ENCODE assay signal across 7 cellular contexts in the genomic region with DNA sequence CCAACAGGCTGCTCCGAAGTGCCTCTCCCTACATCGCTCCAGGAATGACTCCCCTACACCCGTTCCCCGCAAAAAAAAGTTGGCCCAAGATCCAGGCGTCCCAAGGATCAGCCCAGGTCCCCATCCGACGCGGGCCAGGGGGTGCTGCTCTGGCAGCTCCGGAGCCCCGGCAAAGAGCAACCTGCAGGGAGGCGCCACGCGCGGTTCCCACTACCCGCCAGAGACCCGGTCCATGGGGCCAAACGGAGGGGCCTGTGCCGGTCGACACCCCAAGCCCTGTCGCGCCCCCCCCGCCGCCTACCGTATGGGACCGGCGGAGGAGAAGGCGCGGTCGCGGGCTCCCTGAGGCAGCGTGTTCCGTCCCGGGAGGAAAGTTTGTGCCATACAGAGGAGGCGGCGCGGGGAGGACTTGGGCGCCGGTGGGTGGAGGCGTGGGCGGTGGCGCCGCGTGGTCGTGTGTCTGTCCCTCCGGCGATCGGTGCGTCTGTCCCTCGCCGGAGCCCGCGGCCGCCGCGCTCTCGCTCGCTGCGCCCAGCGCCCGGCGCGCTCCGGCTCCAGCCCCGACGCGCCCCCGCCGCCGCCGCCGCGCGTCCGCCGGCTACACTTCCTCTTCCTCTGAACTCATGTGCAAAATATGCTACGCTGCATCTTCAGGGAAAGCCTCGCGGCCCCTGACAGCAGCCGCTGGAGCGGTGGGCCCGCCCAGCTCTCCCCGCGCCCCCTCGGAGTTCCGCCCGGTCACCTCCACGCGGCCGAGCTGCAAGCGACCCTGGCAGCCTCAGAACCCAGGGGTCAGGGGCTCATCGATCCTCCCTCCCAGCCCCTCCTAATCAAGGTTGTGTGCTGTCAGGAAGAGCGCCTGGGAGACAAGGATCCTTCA. TPM values are rescaled to one million over a fixed set of nuclear protein-coding genes. Genes with fewer than 3 reads are reported as not detected.
DNase-seq lines count a peak whose midpoint lies in the region; ATAC-seq and TF ChIP-seq lines count a peak whose summit lies in the region.

RFTN1 (minus strand) TSS at position 559 of the 880 bp plus-strand sequence. CDS start 19,830 bp downstream, outside the sequence.

- DNase-seq in NOMO-1 treated with dmso at 0.1 percent for 144 hours (lab: John Stamatoyannopoulos, UW; ENCODE audit: unreplicated experiment) (peak; percentile 64), activated T-cell treated with anti-CD3 and anti-CD28 coated beads for 1 hour (ENCODE audit: low read depth) (peak; percentile 38), epithelial cell of proximal tubule (ENCODE audit: low read depth) (no peak), stomach (peak; percentile 31)

- 1 to 2% (median 2%) methylated on average over 51 to 92 of the region's 92 CpGs for WGBS in stomach, 5 donors

- H3K27me3 ChIP-seq in muscle layer of colon (ENCODE audit: control insufficient read depth in 1 of 2, insufficient read depth in 2 of 2, low read length in 2 of 2) (peaks cover 0 to 12% of the 10 kb centered on the region in 2 donors), stomach (peaks cover 0 to 34% (median 10%) of the 10 kb centered on the region in 3 donors)

- no peak for TF ChIP-seq POLR2A in stomach (IDR thresholded peaks at IDR 0.05)

- TF ChIP-seq CTCF in epithelial cell of proximal tubule (conservative IDR thresholded peaks at IDR 0.05; ENCODE audit: low read depth, low read length) (no peak), stomach (IDR thresholded peaks at IDR 0.05) (no peak)

- ATAC-seq in GM18867 (IDR thresholded peaks at IDR 0.05; ENCODE audit: unreplicated experiment), result peak; percentile 15
- ATAC-seq in HG03460 (IDR thresholded peaks at IDR 0.05; ENCODE audit: unreplicated experiment), result no peak

- H3K9ac ChIP-seq in muscle layer of colon (ENCODE audit: low read length), result no peak within 1 kb of the TSS

- H3K27ac ChIP-seq in muscle layer of colon (ENCODE audit: low read depth, low read length), result peak within 1 kb of the TSS; percentile 78
- H3K27ac ChIP-seq in stomach, result peak within 1 kb of the TSS; percentile 67 to 86 (median 84)

- H3K4me1 ChIP-seq in muscle layer of colon (ENCODE audit: insufficient read depth, low read length) (no peaks in the 10 kb centered on the region), stomach (peaks cover 4 to 64% (median 30%) of the 10 kb centered on the region in 4 donors)

- H3K36me3 ChIP-seq in muscle layer of colon (ENCODE audit: insufficient read depth, low read length) (no peaks in the 10 kb centered on the region), stomach (no peaks in the 10 kb centered on the region)

- H3K9me3 ChIP-seq in muscle layer of colon (ENCODE audit: low read length) (no peaks in the 10 kb centered on the region), stomach (no peaks in the 10 kb centered on the region)

- no peak for TF ChIP-seq EP300 in stomach (IDR thresholded peaks at IDR 0.05)

- peak within 1 kb of the TSS; percentile 93 for H3K4me3 ChIP-seq in epithelial cell of proximal tubule (ENCODE audit: low read depth, low read length)
- H3K4me3 ChIP-seq in muscle layer of colon (ENCODE audit: low read depth in 1 of 2, low read length in 2 of 2), result peak within 1 kb of the TSS; percentile 45 to 60
- peak within 1 kb of the TSS; percentile 58 to 72 (median 62) for H3K4me3 ChIP-seq in stomach

- intact Hi-C loops in stomach (cut with DNase I; ENCODE audit: low total_unique reads), result no loop called here

RNA-seq across cellular contexts. Expression of gene RFTN1, which starts in this region (rescaled TPM):
- total RNA-seq in epithelial cell of proximal tubule (34.7 and 50.7 TPM in 2 replicates), stomach (100 to 1,000 TPM in 1 of 5 donors, 10 to 100 TPM in 3, 1 to 10 TPM in 1; 4.6 to 103 (median 35.1) TPM)
- 10 to 100 TPM in 2 of 3 donors, 1 to 10 TPM in 1; 7.1 to 18.6 (median 17.7) TPM for polyA plus RNA-seq in stomach
